In genomic region chr4:5716391-5716790, GRCh38 we compare ENCODE assay signal across 2 cellular contexts.
TF ChIP-seq lines count a peak whose summit lies in the region.

No MANE protein-coding gene starts in this region.

TF ChIP-seq in HepG2, 621 proteins besides CTCF, POLR2A, EP300 and RAD21:
- TF ChIP-seq SIX4 (CRISPR knock-in tag; IDR thresholded peaks at IDR 0.05) (no peak), GATA4 (IDR thresholded peaks at IDR 0.05; ENCODE audit: borderline replicate concordance, low read depth) (no peak), ZNF121 (CRISPR knock-in tag; IDR thresholded peaks at IDR 0.05) (no peak)

TF ChIP-seq in endothelial cell of umbilical vein, 7 proteins besides CTCF, POLR2A, EP300 and RAD21:
- no peak for TF ChIP-seq MYC (IDR thresholded peaks at IDR 0.05; ENCODE audit: low read depth, low read length)
- peak; percentile 48 for TF ChIP-seq GATA2 (IDR thresholded peaks at IDR 0.05; ENCODE audit: insufficient read depth, insufficient read length, low read depth, low read length)
TF ChIP-seq in endothelial cell of umbilical vein: peak in this region for 1.
